32 cellular contexts compared by ENCODE assay signal in genomic region chr19:5684694-5685430, GRCh38. TPM values are rescaled to one million over a fixed set of nuclear protein-coding genes. Genes with fewer than 3 reads are reported as not detected.
"Had no signal": no experiment of that assay in that cellular context is flagged by ENCODE, and none has a peak within 500 bp of the region (broad histone marks: within the 10 kb centered on the region; RNA-seq: fewer than 3 reads in every experiment).

No MANE protein-coding gene starts in this region.

- H3K27me3 Mint-ChIP-seq: activated CD4-positive, alpha-beta memory T cell treated with anti-CD3 and anti-CD28 coated beads for 36 hours; activated CD4-positive, alpha-beta T cell treated with anti-CD3 and anti-CD28 coated beads, Interleukin-2, amount 10 ng/mL, durations not matched to agents 7 days and 5 days; activated naive CD8-positive, alpha-beta T cell treated with anti-CD3 and anti-CD28 coated beads for 36 hours had no signal

- H3K27ac ChIP-seq: brain microvascular endothelial cell, cardiac muscle cell, VCaP had no signal

- H3K4me3 ChIP-seq: cardiac muscle cell had no signal

- H3K27me3 ChIP-seq: brain microvascular endothelial cell, cardiac muscle cell had no signal

- H3K36me3 Mint-ChIP-seq: activated CD4-positive, alpha-beta memory T cell treated with anti-CD3 and anti-CD28 coated beads for 36 hours had no signal

- H3K9me3 Mint-ChIP-seq: activated CD4-positive, alpha-beta memory T cell treated with anti-CD3 and anti-CD28 coated beads for 36 hours; activated CD4-positive, alpha-beta T cell treated with anti-CD3 and anti-CD28 coated beads, Interleukin-2, amount 10 ng/mL, durations not matched to agents 7 days and 5 days; activated naive CD4-positive, alpha-beta T cell treated with anti-CD3 and anti-CD28 coated beads, Interleukin-2, amount 10 ng/mL, durations not matched to agents 7 days and 5 days; activated naive CD8-positive, alpha-beta T cell treated with anti-CD3 and anti-CD28 coated beads for 36 hours; activated T-cell treated with anti-CD3 and anti-CD28 coated beads, Interleukin-2, amount 50 U/mL, for 4 hours; activated T-helper 2 cell treated with anti-CD3 and anti-CD28 coated beads, Interferon-gamma antibody, Interleukin-2, Interleukin-4, amounts not matched to agents 10 μg/mL and 5 μg/mL and 100 μg/mL, durations not matched to agents 14 hours and 24 hours and 36 hours had no signal

- H3K27ac Mint-ChIP-seq: activated CD4-positive, alpha-beta memory T cell treated with anti-CD3 and anti-CD28 coated beads for 36 hours; activated naive CD4-positive, alpha-beta T cell treated with anti-CD3 and anti-CD28 coated beads, Interleukin-2, amount 10 ng/mL, durations not matched to agents 7 days and 5 days; activated naive CD8-positive, alpha-beta T cell treated with anti-CD3 and anti-CD28 coated beads for 36 hours; activated T-helper 2 cell treated with anti-CD3 and anti-CD28 coated beads, Interferon-gamma antibody, Interleukin-2, Interleukin-4, amounts not matched to agents 10 μg/mL and 5 μg/mL and 100 μg/mL, durations not matched to agents 14 hours and 24 hours and 36 hours had no signal

- DNase-seq: activated CD4-positive, alpha-beta memory T cell treated with anti-CD3 and anti-CD28 coated beads for 36 hours; activated CD4-positive, alpha-beta T cell treated with anti-CD3 and anti-CD28 coated beads, Interleukin-2, amount 10 ng/mL, durations not matched to agents 7 days and 5 days; activated CD4-positive, CD25-positive, alpha-beta regulatory T cell; activated CD8-positive, alpha-beta memory T cell treated with anti-CD3 and anti-CD28 coated beads for 24 hours; activated gamma-delta T cell treated with Interleukin-2 at 50 U/mL for 16 hours; activated naive CD4-positive, alpha-beta T cell treated with anti-CD3 and anti-CD28 coated beads, Interleukin-2, amount 10 ng/mL, durations not matched to agents 7 days and 5 days; activated naive CD8-positive, alpha-beta T cell treated with anti-CD3 and anti-CD28 coated beads for 36 hours; activated T-cell treated with anti-CD3 and anti-CD28 coated beads, Interleukin-2, amount 50 U/mL, for 4 hours; brain microvascular endothelial cell; IMR-90; KG1; NCI-H1092; NCI-H1417; NCI-H1694; NCI-H2029; NCI-H2107; NCI-H345; NCI-H510A; NCI-H526 treated with DMSO at 0.1 percent for 48 hours; NCI-H82; SHP77 treated with DMSO at 0.1 percent for 48 hours; T-helper 2 cell; T1000 had no signal

- H3K4me3 Mint-ChIP-seq: activated CD4-positive, alpha-beta memory T cell treated with anti-CD3 and anti-CD28 coated beads for 36 hours; activated CD4-positive, alpha-beta T cell treated with anti-CD3 and anti-CD28 coated beads, Interleukin-2, amount 10 ng/mL, durations not matched to agents 7 days and 5 days; activated naive CD4-positive, alpha-beta T cell treated with anti-CD3 and anti-CD28 coated beads, Interleukin-2, amount 10 ng/mL, durations not matched to agents 7 days and 5 days; activated naive CD8-positive, alpha-beta T cell treated with anti-CD3 and anti-CD28 coated beads for 36 hours had no signal

- H3K36me3 ChIP-seq: brain microvascular endothelial cell, cardiac muscle cell had no signal

- ATAC-seq: activated T-cell treated with anti-CD3 and anti-CD28 coated beads, Interleukin-2, amount 50 U/mL, for 4 hours had no signal

RNA-seq across cellular contexts. Expression of gene CATSPERD, which starts 35.6 kb away (rescaled TPM):
- total RNA-seq: activated CD4-positive, alpha-beta memory T cell treated with anti-CD3 and anti-CD28 coated beads for 36 hours; activated CD4-positive, alpha-beta T cell treated with anti-CD3 and anti-CD28 coated beads, Interleukin-2, amount 10 ng/mL, durations not matched to agents 7 days and 5 days; activated naive CD8-positive, alpha-beta T cell treated with anti-CD3 and anti-CD28 coated beads for 36 hours; activated T-cell treated with anti-CD3 and anti-CD28 coated beads, Interleukin-2, amount 50 U/mL, for 4 hours; activated T-helper 2 cell treated with anti-CD3 and anti-CD28 coated beads, Interferon-gamma antibody, Interleukin-2, Interleukin-4, amounts not matched to agents 10 μg/mL and 5 μg/mL and 100 μg/mL, durations not matched to agents 14 hours and 24 hours and 36 hours; cardiac muscle cell; IMR-90; LHCN-M2; M059J; OCI-LY7; RPMI7951; SK-MEL-5 had no signal
- polyA plus RNA-seq: adipose tissue, cardiac muscle cell, IMR-90 had no signal
